8 cellular contexts compared by ENCODE assay signal in genomic region chr7:143361552-143362125, GRCh38. TPM values are rescaled to one million over a fixed set of nuclear protein-coding genes. Genes with fewer than 3 reads are reported as not detected.
DNase-seq lines count a peak whose midpoint lies in the region; ATAC-seq and TF ChIP-seq lines count a peak whose summit lies in the region.

No MANE protein-coding gene starts in this region.

- POLR2A ChIA-PET in WTC11 (lab: Charles Lee): no interaction called here

- no peak overlapping the region for H3K9ac ChIP-seq in iPS-15b (ENCODE audit: low read depth, low read length)

- peak; percentile 3 for DNase-seq in NCI-H82 (lab: John Stamatoyannopoulos, UW)
- no peak for DNase-seq in NCI-H82 treated with DMSO at 0.1 percent for 48 hours (lab: John Stamatoyannopoulos, UW; ENCODE audit: unreplicated experiment)
- DNase-seq in WTC11 (ENCODE audit: low spot score): peak; percentile 47
- DNase-seq in stimulated activated naive CD8-positive, alpha-beta T cell treated with anti-CD3 and anti-CD28 coated beads, Interleukin-15, amount 100 ng/mL, for 72 hours: no peak
- DNase-seq in SK-N-DZ (ENCODE audit: low spot score): no peak

- no peaks in the 10 kb centered on the region for H3K36me3 ChIP-seq in iPS-15b (ENCODE audit: control insufficient read depth, insufficient read depth, low read length)

- H3K4me1 ChIP-seq in iPS-15b (ENCODE audit: control insufficient read depth, insufficient read depth, low read length): peaks cover 5% of the 10 kb centered on the region

- H3K4me3 Mint-ChIP-seq in WTC11: peak overlapping the region; percentile 92
- peak overlapping the region; percentile 91 to 94 for H3K4me3 Mint-ChIP-seq in stimulated activated naive CD8-positive, alpha-beta T cell treated with anti-CD3 and anti-CD28 coated beads, Interleukin-15, amount 100 ng/mL, for 72 hours

- peaks cover 23% of the 10 kb centered on the region for H3K27me3 ChIP-seq in iPS-15b (ENCODE audit: control insufficient read depth, insufficient read depth, low read length)

- CTCF ChIA-PET in WTC11 (lab: Charles Lee): interaction anchor here (0.8 to 2.1 kb wide), 6 partner anchors 10 to 23 kb away, joined by 3 to 16 read pairs (median 4); no protein-coding TSS in a partner anchor

- H3K9me3 Mint-ChIP-seq in WTC11: no peaks in the 10 kb centered on the region
- no peaks in the 10 kb centered on the region for H3K9me3 Mint-ChIP-seq in stimulated activated naive CD8-positive, alpha-beta T cell treated with anti-CD3 and anti-CD28 coated beads, Interleukin-15, amount 100 ng/mL, for 72 hours

- peaks cover 19% of the 10 kb centered on the region for H3K4me1 Mint-ChIP-seq in WTC11
- peaks cover 10% of the 10 kb centered on the region for H3K4me1 Mint-ChIP-seq in stimulated activated naive CD8-positive, alpha-beta T cell treated with anti-CD3 and anti-CD28 coated beads, Interleukin-15, amount 100 ng/mL, for 72 hours

- H3K27me3 Mint-ChIP-seq in WTC11 (ENCODE audit: low read depth): peaks cover 34% of the 10 kb centered on the region
- H3K27me3 Mint-ChIP-seq in stimulated activated naive CD8-positive, alpha-beta T cell treated with anti-CD3 and anti-CD28 coated beads, Interleukin-15, amount 100 ng/mL, for 72 hours: peaks cover 38% of the 10 kb centered on the region

- ATAC-seq in WTC11 (peak; percentile 43), GM18505 (IDR thresholded peaks at IDR 0.05; ENCODE audit: unreplicated experiment) (no peak), HG02642 (IDR thresholded peaks at IDR 0.05; ENCODE audit: poor library complexity, unreplicated experiment) (no peak)
- ATAC-seq in stimulated activated naive CD8-positive, alpha-beta T cell treated with anti-CD3 and anti-CD28 coated beads, Interleukin-15, amount 100 ng/mL, for 72 hours: peak; percentile 52

- H3K27ac Mint-ChIP-seq in WTC11: no peak overlapping the region
- peak overlapping the region in 1 of 2 donors; percentile 80 for H3K27ac Mint-ChIP-seq in stimulated activated naive CD8-positive, alpha-beta T cell treated with anti-CD3 and anti-CD28 coated beads, Interleukin-15, amount 100 ng/mL, for 72 hours

- H3K36me3 Mint-ChIP-seq in WTC11: peaks cover 22% of the 10 kb centered on the region

- TF ChIP-seq POLR2A in GM18505 (IDR thresholded peaks at IDR 0.05; ENCODE audit: borderline replicate concordance, extremely low read depth, insufficient read depth, insufficient read length): no peak

- H3K9me3 ChIP-seq in iPS-15b (ENCODE audit: control insufficient read depth, insufficient read depth, low read length): no peaks in the 10 kb centered on the region

- peak overlapping the region; percentile 75 for H3K4me3 ChIP-seq in iPS-15b (ENCODE audit: low read depth, low read length)

- TF ChIP-seq CTCF in WTC11 (IDR thresholded peaks at IDR 0.05): no peak

TF ChIP-seq in WTC11, 78 proteins besides CTCF, POLR2A, EP300 and RAD21:
- no peak for TF ChIP-seq IRF1 (CRISPR knock-in tag; IDR thresholded peaks at IDR 0.05)
- no peak for TF ChIP-seq MXD4 (CRISPR knock-in tag; IDR thresholded peaks at IDR 0.05; ENCODE audit: borderline replicate concordance)
- TF ChIP-seq ZNF416 (CRISPR knock-in tag; IDR thresholded peaks at IDR 0.05): no peak
- no peak for TF ChIP-seq ZBTB21 (CRISPR knock-in tag; IDR thresholded peaks at IDR 0.05; ENCODE audit: borderline replicate concordance)
- TF ChIP-seq SP1 (CRISPR knock-in tag; conservative IDR thresholded peaks at IDR 0.05): peak; percentile 18; the same call in 1 of the 2 replicates
- no peak for TF ChIP-seq USF1 (CRISPR knock-in tag; IDR thresholded peaks at IDR 0.05)
- peak; percentile 51; the same call in 1 of the 2 replicates for TF ChIP-seq FOXK1 (CRISPR knock-in tag; IDR thresholded peaks at IDR 0.05)
- TF ChIP-seq NR2C2 (CRISPR knock-in tag; IDR thresholded peaks at IDR 0.05): no peak
- TF ChIP-seq SMAD4 (CRISPR knock-in tag; IDR thresholded peaks at IDR 0.05): no peak

RNA-seq across cellular contexts. Expression of gene FAM131B, which starts 0.9 kb away (rescaled TPM):
- 24.0 to 26.3 TPM (median 25.3 TPM) in 3 replicates for total RNA-seq in WTC11 (2021)
- polyA plus RNA-seq in SK-N-DZ (2014; cell fraction: cytosol; rRNA removed): 12.0 and 14.0 TPM in 2 replicates
- 9.8 and 11.6 TPM in 2 replicates for polyA plus RNA-seq in SK-N-DZ (2014; cell fraction: nucleus; rRNA removed)

RNA-seq across cellular contexts. Expression of gene ZYX, which starts 19.5 kb away (rescaled TPM):
- 166 to 179 TPM (median 167 TPM) in 3 replicates for total RNA-seq in WTC11 (2021)
- polyA plus RNA-seq in SK-N-DZ (2014; cell fraction: cytosol; rRNA removed): 10.1 and 11.9 TPM in 2 replicates
- 12.2 and 19.2 TPM in 2 replicates for polyA plus RNA-seq in SK-N-DZ (2014; cell fraction: nucleus; rRNA removed)

RNA-seq across cellular contexts. Expression of gene CLCN1, which starts 45.7 kb away (rescaled TPM):
- total RNA-seq in WTC11 (2021): 0.23 to 0.46 TPM (median 0.28 TPM) in 3 replicates
- 0.49 and 0.70 TPM in 2 replicates for polyA plus RNA-seq in SK-N-DZ (2014; cell fraction: cytosol; rRNA removed)
- polyA plus RNA-seq in SK-N-DZ (2014; cell fraction: nucleus; rRNA removed): 0.19 and 0.21 TPM in 2 replicates

RNA-seq across cellular contexts. Expression of gene EPHA1, which starts 47.0 kb away (rescaled TPM):
- total RNA-seq in WTC11 (2021): 159 to 203 TPM (median 162 TPM) in 3 replicates
- polyA plus RNA-seq in SK-N-DZ (2014; cell fraction: cytosol; rRNA removed): not detected in 2 replicates
- polyA plus RNA-seq in SK-N-DZ (2014; cell fraction: nucleus; rRNA removed): not detected in 2 replicates

Comparison
In these comparisons a context has a peak if more than half of its experiments do, and no peak if none do; other contexts are left out.
1. DNase-seq: peak in NCI-H82 (single experiment) and WTC11 (single experiment); none in NCI-H82 treated with DMSO at 0.1 percent for 48 hours (single experiment), stimulated activated naive CD8-positive, alpha-beta T cell treated with anti-CD3 and anti-CD28 coated beads, Interleukin-15, amount 100 ng/mL, for 72 hours (0 of 2) and SK-N-DZ (single experiment).
2. ATAC-seq: peak in WTC11 (single experiment) and stimulated activated naive CD8-positive, alpha-beta T cell treated with anti-CD3 and anti-CD28 coated beads, Interleukin-15, amount 100 ng/mL, for 72 hours (single experiment); none in GM18505 (single experiment) and HG02642 (single experiment).